21 cellular contexts compared by ENCODE assay signal in the genomic region with DNA sequence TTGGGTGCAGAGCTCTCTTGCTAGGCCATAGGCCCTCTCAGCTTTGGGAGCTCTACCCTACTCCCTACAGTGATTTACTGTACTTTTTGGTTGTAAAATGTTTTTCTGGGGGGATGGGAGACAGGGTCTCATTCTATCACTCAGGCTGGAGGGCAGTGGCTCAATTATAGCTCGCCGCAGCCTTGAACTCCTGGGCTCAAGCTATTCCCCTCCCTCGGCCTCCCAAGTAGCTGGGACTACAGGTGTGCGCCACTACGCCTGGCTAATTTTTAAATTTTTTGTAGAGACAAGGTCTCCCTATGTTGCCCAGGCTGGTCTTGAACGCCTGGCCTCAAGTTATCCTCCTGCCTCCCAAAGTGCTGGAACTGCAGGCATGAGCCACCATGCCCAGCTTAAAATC. TPM values are rescaled to one million over a fixed set of nuclear protein-coding genes. Genes with fewer than 3 reads are reported as not detected.
DNase-seq lines count a peak whose midpoint lies in the region; ATAC-seq and TF ChIP-seq lines count a peak whose summit lies in the region.
"Had no signal": no experiment of that assay in that cellular context is flagged by ENCODE, and none has a peak within 500 bp of the region (broad histone marks: within the 10 kb centered on the region; RNA-seq: fewer than 3 reads in every experiment).

No MANE protein-coding gene starts in this region.

- no peak overlapping the region for H2BK12ac ChIP-seq in neuronal stem cell (ENCODE audit: low read length)

- H3K4me1 ChIP-seq in BLaER1 treated with 17β-estradiol and CSF1 and Interleukin-3, amounts not matched to agents 10 nM and 100 nM: peaks cover 44 to 57% (median 53%) of the 10 kb centered on the region in 10 experiments
- H3K4me1 ChIP-seq in neuronal stem cell (ENCODE audit: control insufficient read depth in 2 of 2, insufficient read depth in 1 of 2, low read depth in 1 of 2, low read length in 2 of 2) (peaks cover 2 to 3% of the 10 kb centered on the region in 2 donors), lower lobe of right lung (peaks cover 14% of the 10 kb centered on the region)
- H3K4me1 ChIP-seq: SJSA1 had no signal

- H2AFZ ChIP-seq in neuronal stem cell (ENCODE audit: low read length): no peak overlapping the region

- H4K20me1 ChIP-seq in BLaER1 treated with 17β-estradiol and CSF1 and Interleukin-3, amounts not matched to agents 10 nM and 100 nM: no peaks in the 10 kb centered on the region

- H3K27me3 Mint-ChIP-seq in T-helper 17 cell: peaks cover 11% of the 10 kb centered on the region
- peaks cover 14% of the 10 kb centered on the region for H3K27me3 Mint-ChIP-seq in activated T-cell treated with anti-CD3 and anti-CD28 coated beads, Interleukin-2, amount 50 U/mL, for 72 hours (ENCODE audit: low read depth)

- no peak overlapping the region for H2AK5ac ChIP-seq in neuronal stem cell (ENCODE audit: low read depth, low read length)

- TF ChIP-seq CTCF in lower lobe of right lung (IDR thresholded peaks at IDR 0.05): no peak

- H3K79me1 ChIP-seq in neuronal stem cell (ENCODE audit: low read depth, low read length): no peaks in the 10 kb centered on the region

- peaks cover 9% of the 10 kb centered on the region for H3K4me1 Mint-ChIP-seq in T-helper 17 cell
- H3K4me1 Mint-ChIP-seq in activated T-cell treated with anti-CD3 and anti-CD28 coated beads, Interleukin-2, amount 50 U/mL, for 72 hours (ENCODE audit: low read depth): peaks cover 10% of the 10 kb centered on the region

- H3K4me3 ChIP-seq in BLaER1 treated with 17β-estradiol and CSF1 and Interleukin-3, amounts not matched to agents 10 nM and 100 nM: peak overlapping the region in 2 of 10 experiments; percentile 7 to 13; a peak in 1 of 20 replicates
- no peak overlapping the region for H3K4me3 ChIP-seq in neuronal stem cell (ENCODE audit: low read length in 2 of 2)
- no peak overlapping the region for H3K4me3 ChIP-seq in lower lobe of right lung
- H3K4me3 ChIP-seq: A549, SJSA1 had no signal

- intact Hi-C loops in lower lobe of right lung (cut with DNase I): no loop called here

- peak overlapping the region; percentile 25 for H3K4me3 Mint-ChIP-seq in T-helper 17 cell
- H3K4me3 Mint-ChIP-seq in activated T-cell treated with anti-CD3 and anti-CD28 coated beads, Interleukin-2, amount 50 U/mL, for 72 hours: no peak overlapping the region

- no peaks in the 10 kb centered on the region for H3K27me3 ChIP-seq in BLaER1 treated with 17β-estradiol and CSF1 and Interleukin-3, amounts not matched to agents 10 nM and 100 nM
- H3K27me3 ChIP-seq in neuronal stem cell (ENCODE audit: control insufficient read depth in 3 of 3, insufficient read depth in 3 of 3, low read depth in 1 of 3, low read length in 3 of 3) (no peaks in the 10 kb centered on the region), lower lobe of right lung (ENCODE audit: low read depth) (no peaks in the 10 kb centered on the region)
- H3K27me3 ChIP-seq: SJSA1 had no signal

- H2BK5ac ChIP-seq in neuronal stem cell (ENCODE audit: low read length): no peak overlapping the region

- H2BK15ac ChIP-seq in neuronal stem cell (ENCODE audit: low read length): peak overlapping the region; percentile 31

- DNase-seq in T-helper 17 cell: no peak
- DNase-seq in left lobe of liver (ENCODE audit: low spot score): peak; percentile 22
- DNase-seq in neuronal stem cell (ENCODE audit: low spot score): no peak
- no peak for DNase-seq in lower lobe of right lung
- DNase-seq in dermis blood vessel endothelial cell: no peak
- DNase-seq in activated T-cell treated with anti-CD3 and anti-CD28 coated beads, Interleukin-2, amount 50 U/mL, for 72 hours: no peak
- DNase-seq in NCI-H128 (lab: John Stamatoyannopoulos, UW; ENCODE audit: unreplicated experiment): no peak
- DNase-seq: Calu3; CD8-positive, alpha-beta memory T cell; DMS79 treated with DMSO at 0.1 percent for 48 hours; NCI-H1105; NCI-H2029; NCI-H446; NCI-H526; Right ventricle myocardium superior; RPMI8226 had no signal

- no peaks in the 10 kb centered on the region for H3K36me3 Mint-ChIP-seq in T-helper 17 cell (ENCODE audit: low read depth)
- H3K36me3 Mint-ChIP-seq in activated T-cell treated with anti-CD3 and anti-CD28 coated beads, Interleukin-2, amount 50 U/mL, for 72 hours (ENCODE audit: insufficient read depth in 2 of 2): no peaks in the 10 kb centered on the region
- H3K36me3 Mint-ChIP-seq: CD8-positive, alpha-beta memory T cell had no signal

- WGBS in neuronal stem cell (ENCODE audit: extremely low coverage in 2 of 2, insufficient read length in 2 of 2, insufficient replicate concordance in 1 of 2), 2 donors: no CpG with 5 or more reads among the region's 6 CpGs

- no peak overlapping the region for H3K18ac ChIP-seq in neuronal stem cell (ENCODE audit: low read length)

- H4K8ac ChIP-seq in neuronal stem cell (ENCODE audit: low read depth, low read length): no peak overlapping the region

- no peak overlapping the region for H2BK120ac ChIP-seq in neuronal stem cell (ENCODE audit: low read depth, low read length)

- H3K27ac ChIP-seq in BLaER1 treated with 17β-estradiol and CSF1 and Interleukin-3, amounts not matched to agents 10 nM and 100 nM: peak overlapping the region; percentile 67 to 87 (median 77)
- H3K27ac ChIP-seq in neuronal stem cell (replicated peaks; ENCODE audit: low read length) (no peak overlapping the region), lower lobe of right lung (no peak overlapping the region)
- H3K27ac ChIP-seq: A549, C4-2B, SJSA1 had no signal

- H3K4ac ChIP-seq in neuronal stem cell (ENCODE audit: low read length): no peak overlapping the region

- H3K4me2 ChIP-seq in BLaER1 treated with 17β-estradiol and CSF1 and Interleukin-3, amounts not matched to agents 10 nM and 100 nM: peak overlapping the region; percentile 70 to 90 (median 80)
- no peak overlapping the region for H3K4me2 ChIP-seq in neuronal stem cell (ENCODE audit: insufficient read depth, low read length, poor library complexity, severe bottlenecking)
- H3K4me2 ChIP-seq: A549 had no signal

- no peak overlapping the region for H3K27ac Mint-ChIP-seq in T-helper 17 cell
- no peak overlapping the region for H3K27ac Mint-ChIP-seq in activated T-cell treated with anti-CD3 and anti-CD28 coated beads, Interleukin-2, amount 50 U/mL, for 72 hours

- ATAC-seq in T-helper 17 cell (no peak), left lobe of liver (no peak), lower lobe of right lung (no peak)
- ATAC-seq in activated T-cell treated with anti-CD3 and anti-CD28 coated beads, Interleukin-2, amount 50 U/mL, for 72 hours (replicated peaks in 1 of 2): no peak
- ATAC-seq: A549, HCT116 had no signal

- H3K9ac ChIP-seq in BLaER1 treated with 17β-estradiol and CSF1 and Interleukin-3, amounts not matched to agents 10 nM and 100 nM: peak overlapping the region; percentile 52 to 78 (median 63); a peak in 20 of 22 replicates
- H3K9ac ChIP-seq in neuronal stem cell (ENCODE audit: low read depth, low read length, poor library complexity): no peak overlapping the region

- no peak overlapping the region for H4K91ac ChIP-seq in neuronal stem cell (ENCODE audit: low read depth, low read length, poor library complexity)

- H3K14ac ChIP-seq in neuronal stem cell (ENCODE audit: low read length): no peak overlapping the region

- peaks cover 0 to 9% (median 5%) of the 10 kb centered on the region in 11 experiments; a peak in 9 of 22 replicates for H3K9me3 ChIP-seq in BLaER1 treated with 17β-estradiol and CSF1 and Interleukin-3, amounts not matched to agents 10 nM and 100 nM (replicated peaks in 1 of 11)
- H3K9me3 ChIP-seq in T-helper 17 cell (ENCODE audit: control insufficient read depth, low read length, poor library complexity, severe bottlenecking) (no peaks in the 10 kb centered on the region), neuronal stem cell (replicated peaks in 1 of 2; ENCODE audit: control insufficient read depth in 2 of 2, insufficient read depth in 1 of 2, low read depth in 1 of 2, low read length in 2 of 2) (no peaks in the 10 kb centered on the region), lower lobe of right lung (no peaks in the 10 kb centered on the region)
- H3K9me3 ChIP-seq: A549 had no signal

- H3K9me3 Mint-ChIP-seq in activated T-cell treated with anti-CD3 and anti-CD28 coated beads, Interleukin-2, amount 50 U/mL, for 72 hours: no peaks in the 10 kb centered on the region
- H3K9me3 Mint-ChIP-seq: CD8-positive, alpha-beta memory T cell had no signal

- H3K23ac ChIP-seq in neuronal stem cell (ENCODE audit: low read depth, low read length, poor library complexity): no peak overlapping the region

- H3K36me3 ChIP-seq in BLaER1 treated with 17β-estradiol and CSF1 and Interleukin-3, amounts not matched to agents 10 nM and 100 nM: no peaks in the 10 kb centered on the region
- H3K36me3 ChIP-seq in neuronal stem cell (replicated peaks in 1 of 2; ENCODE audit: control insufficient read depth in 2 of 2, insufficient read depth in 2 of 2, low read length in 2 of 2): no peaks in the 10 kb centered on the region
- no peaks in the 10 kb centered on the region for H3K36me3 ChIP-seq in lower lobe of right lung
- H3K36me3 ChIP-seq: SJSA1 had no signal

RNA-seq across cellular contexts. Expression of a gene that starts 21.7 kb away (rescaled TPM):
- total RNA-seq in T-helper 17 cell (10 to 100 TPM; 10.8 to 15.3 TPM), left lobe of liver (102 TPM), lower lobe of right lung (139 TPM), dermis blood vessel endothelial cell (61.6 and 69.4 TPM in 2 replicates)
- 190 TPM for polyA plus RNA-seq in neuronal stem cell (2013, experiment 1 of 2)
- 194 TPM for polyA plus RNA-seq in neuronal stem cell (2013, experiment 2 of 2)
- total RNA-seq in activated T-cell treated with anti-CD3 and anti-CD28 coated beads, Interleukin-2, amount 50 U/mL, for 72 hours: 10 to 100 TPM; 17.7 to 23.6 TPM

Comparison
In these comparisons a context has a peak if more than half of its experiments do, and no peak if none do; other contexts are left out.
1. H3K27ac ChIP-seq: peak in BLaER1 treated with 17β-estradiol and CSF1 and Interleukin-3, amounts not matched to agents 10 nM and 100 nM (11 of 11); none in neuronal stem cell (single experiment) and lower lobe of right lung (single experiment).